In genomic region chr3:119514637-119515036, GRCh38 we compare ENCODE assay signal across 21 cellular contexts. TPM values are rescaled to one million over a fixed set of nuclear protein-coding genes. Genes with fewer than 3 reads are reported as not detected.
A peak's percentile ranks its signal among the peaks of the same experiment; 100 is the strongest.
DNase-seq lines count a peak whose midpoint lies in the region; ATAC-seq and TF ChIP-seq lines count a peak whose summit lies in the region.
"Had no signal": no experiment of that assay in that cellular context is flagged by ENCODE, and none has a peak within 500 bp of the region (broad histone marks: within the 10 kb centered on the region; RNA-seq: fewer than 3 reads in every experiment).

No MANE protein-coding gene starts in this region.

- no peak for ATAC-seq in left cardiac atrium
- no peak for ATAC-seq in activated T-helper 17 cell treated with anti-CD3 and anti-CD28 coated beads, Interleukin-2, amount 50 U/mL, for 72 hours (replicated peaks)
- no peak for ATAC-seq in activated naive CD4-positive, alpha-beta T cell treated with anti-CD3 and anti-CD28 coated beads, Interleukin-2, amount 50 U/mL, for 72 hours
- ATAC-seq: CD8-positive, alpha-beta T cell; GM23338; HCT116 had no signal

- TF ChIP-seq POLR2A in esophagus muscularis mucosa (IDR thresholded peaks at IDR 0.05; ENCODE audit: low read depth): no peak
- TF ChIP-seq POLR2A in spleen (IDR thresholded peaks at IDR 0.05): no peak
- TF ChIP-seq POLR2A in ovary (IDR thresholded peaks at IDR 0.05): no peak

- H3K4me1 ChIP-seq in left ventricle myocardium inferior (peaks cover 26% of the 10 kb centered on the region), esophagus muscularis mucosa (peaks cover 4 to 19% (median 11%) of the 10 kb centered on the region in 4 donors), mucosa of rectum (ENCODE audit: control insufficient read depth in 2 of 2, insufficient read depth in 2 of 2, low read length in 2 of 2) (peaks cover 0 to 2% of the 10 kb centered on the region in 2 donors), spleen (no peaks in the 10 kb centered on the region), ovary (ENCODE audit: insufficient read depth) (no peaks in the 10 kb centered on the region)
- H3K4me1 ChIP-seq: BLaER1, Caco-2 had no signal

- H3K36me3 Mint-ChIP-seq in activated T-helper 17 cell treated with anti-CD3 and anti-CD28 coated beads, Interleukin-2, amount 50 U/mL, for 72 hours (ENCODE audit: low read depth): peaks cover 93% of the 10 kb centered on the region
- peaks cover 26 to 49% of the 10 kb centered on the region in 2 donors for H3K36me3 Mint-ChIP-seq in activated naive CD4-positive, alpha-beta T cell treated with anti-CD3 and anti-CD28 coated beads, Interleukin-2, amount 50 U/mL, for 72 hours

- H3K4me3 Mint-ChIP-seq in activated T-helper 17 cell treated with anti-CD3 and anti-CD28 coated beads, Interleukin-2, amount 50 U/mL, for 72 hours: no peak overlapping the region
- H3K4me3 Mint-ChIP-seq: CD4-positive, CD25-positive, alpha-beta regulatory T cell; CD8-positive, alpha-beta T cell; GM23338; H9 had no signal

- intact Hi-C loops in left ventricle myocardium inferior (cut with micrococcal nuclease) (no loop called here), left cardiac atrium (cut with DNase I) (no loop called here), esophagus muscularis mucosa (cut with DNase I) (no loop called here), spleen (cut with DNase I; ENCODE audit: low total_unique reads) (no loop called here), ovary (cut with DNase I) (no loop called here)

- H3K4me1 Mint-ChIP-seq in activated T-helper 17 cell treated with anti-CD3 and anti-CD28 coated beads, Interleukin-2, amount 50 U/mL, for 72 hours: no peaks in the 10 kb centered on the region
- H3K4me1 Mint-ChIP-seq: GM23338, H9 had no signal

- no peaks in the 10 kb centered on the region for H3K9me3 Mint-ChIP-seq in activated T-helper 17 cell treated with anti-CD3 and anti-CD28 coated beads, Interleukin-2, amount 50 U/mL, for 72 hours
- peaks cover 0 to 2% of the 10 kb centered on the region in 2 donors for H3K9me3 Mint-ChIP-seq in activated naive CD4-positive, alpha-beta T cell treated with anti-CD3 and anti-CD28 coated beads, Interleukin-2, amount 50 U/mL, for 72 hours
- H3K9me3 Mint-ChIP-seq: CD8-positive, alpha-beta T cell; GM23338 had no signal

- peaks cover 98% of the 10 kb centered on the region for H3K36me3 ChIP-seq in left ventricle myocardium inferior
- peaks cover 30 to 95% (median 62%) of the 10 kb centered on the region in 4 donors for H3K36me3 ChIP-seq in esophagus muscularis mucosa
- H3K36me3 ChIP-seq in mucosa of rectum (ENCODE audit: control insufficient read depth in 2 of 2, insufficient read depth in 2 of 2, low read length in 2 of 2): peaks cover 34 to 36% of the 10 kb centered on the region in 2 donors
- peaks cover 4 to 99% (median 68%) of the 10 kb centered on the region in 6 donors for H3K36me3 ChIP-seq in spleen
- no peaks in the 10 kb centered on the region for H3K36me3 ChIP-seq in ovary

- H3K4me3 ChIP-seq in left ventricle myocardium inferior: no peak overlapping the region
- H3K4me3 ChIP-seq in esophagus muscularis mucosa: no peak overlapping the region
- H3K4me3 ChIP-seq in mucosa of rectum (ENCODE audit: low read length in 2 of 2): no peak overlapping the region
- H3K4me3 ChIP-seq in spleen: no peak overlapping the region
- H3K4me3 ChIP-seq in ovary: no peak overlapping the region
- H3K4me3 ChIP-seq: BLaER1, GM23338 had no signal

- H3K27ac ChIP-seq in left ventricle myocardium inferior (replicated peaks): peak overlapping the region; percentile 84
- peak overlapping the region in 3 of 4 donors; percentile 1 to 74 (median 43) for H3K27ac ChIP-seq in esophagus muscularis mucosa (replicated peaks in 1 of 4)
- peak overlapping the region; percentile 19 to 57 for H3K27ac ChIP-seq in mucosa of rectum (ENCODE audit: low read depth in 2 of 2, low read length in 2 of 2)
- H3K27ac ChIP-seq in spleen: no peak overlapping the region
- H3K27ac ChIP-seq in ovary: no peak overlapping the region
- H3K27ac ChIP-seq: BLaER1, C4-2B had no signal

- DNase-seq in left ventricle myocardium inferior: no peak
- no peak for DNase-seq in left cardiac atrium
- DNase-seq in esophagus muscularis mucosa (ENCODE audit: extremely low spot score): no peak
- no peak for DNase-seq in activated naive CD4-positive, alpha-beta T cell treated with anti-CD3 and anti-CD28 coated beads, Interleukin-2, amount 50 U/mL, for 72 hours (ENCODE audit: low spot score in 2 of 2)
- DNase-seq in spleen: no peak
- no peak for DNase-seq in ovary
- DNase-seq: Caco-2; CD4-positive, CD25-positive, alpha-beta regulatory T cell; CD8-positive, alpha-beta T cell; DMS153; DND-41; H9 had no signal

- no peaks in the 10 kb centered on the region for H3K27me3 Mint-ChIP-seq in activated T-helper 17 cell treated with anti-CD3 and anti-CD28 coated beads, Interleukin-2, amount 50 U/mL, for 72 hours
- H3K27me3 Mint-ChIP-seq: CD4-positive, CD25-positive, alpha-beta regulatory T cell had no signal

- no peaks in the 10 kb centered on the region for H3K9me3 ChIP-seq in left ventricle myocardium inferior (replicated peaks)
- H3K9me3 ChIP-seq in esophagus muscularis mucosa: no peaks in the 10 kb centered on the region
- no peaks in the 10 kb centered on the region for H3K9me3 ChIP-seq in mucosa of rectum (ENCODE audit: control insufficient read depth in 2 of 2, low read length in 2 of 2)
- no peaks in the 10 kb centered on the region for H3K9me3 ChIP-seq in spleen
- no peaks in the 10 kb centered on the region for H3K9me3 ChIP-seq in ovary
- H3K9me3 ChIP-seq: Caco-2 had no signal

- 100% methylated on average over 2 of the region's 2 CpGs for WGBS in esophagus muscularis mucosa
- 70 to 100% (median 93%) methylated on average over 2 of the region's 2 CpGs for WGBS in spleen, 5 donors
- 76 to 90% (median 89%) methylated on average over 2 of the region's 2 CpGs for WGBS in ovary, 3 donors

- H3K9ac ChIP-seq in mucosa of rectum (ENCODE audit: low read depth in 1 of 2, low read length in 2 of 2): no peak overlapping the region
- H3K9ac ChIP-seq: BLaER1 had no signal

- peak overlapping the region; percentile 39 for H3K27ac Mint-ChIP-seq in activated T-helper 17 cell treated with anti-CD3 and anti-CD28 coated beads, Interleukin-2, amount 50 U/mL, for 72 hours
- no peak overlapping the region for H3K27ac Mint-ChIP-seq in activated naive CD4-positive, alpha-beta T cell treated with anti-CD3 and anti-CD28 coated beads, Interleukin-2, amount 50 U/mL, for 72 hours
- H3K27ac Mint-ChIP-seq: CD8-positive, alpha-beta T cell; GM23338; H9 had no signal

- H3K27me3 ChIP-seq in left ventricle myocardium inferior (ENCODE audit: low read depth): no peaks in the 10 kb centered on the region
- H3K27me3 ChIP-seq in esophagus muscularis mucosa: no peaks in the 10 kb centered on the region
- no peaks in the 10 kb centered on the region for H3K27me3 ChIP-seq in mucosa of rectum (ENCODE audit: control insufficient read depth in 2 of 2, insufficient read depth in 2 of 2, low read length in 2 of 2)
- no peaks in the 10 kb centered on the region for H3K27me3 ChIP-seq in spleen (replicated peaks in 1 of 7)
- H3K27me3 ChIP-seq in ovary: no peaks in the 10 kb centered on the region
- H3K27me3 ChIP-seq: BLaER1 had no signal

- no peak for TF ChIP-seq EP300 in esophagus muscularis mucosa (IDR thresholded peaks at IDR 0.05)
- no peak for TF ChIP-seq EP300 in ovary (IDR thresholded peaks at IDR 0.05)

- no peak for TF ChIP-seq CTCF in left ventricle myocardium inferior (IDR thresholded peaks at IDR 0.05; ENCODE audit: borderline replicate concordance)
- no peak for TF ChIP-seq CTCF in esophagus muscularis mucosa (IDR thresholded peaks at IDR 0.05)
- TF ChIP-seq CTCF in spleen (IDR thresholded peaks at IDR 0.05 in 8 of 11, conservative IDR thresholded peaks at IDR 0.05 in 3 of 11): no peak
- TF ChIP-seq CTCF in ovary (IDR thresholded peaks at IDR 0.05): no peak

RNA-seq across cellular contexts. Expression of gene TIMMDC1, which starts 16.3 kb away (rescaled TPM):
- total RNA-seq in left ventricle myocardium inferior (302 TPM), left cardiac atrium (100 to 1,000 TPM; 190 to 200 TPM), esophagus muscularis mucosa (10 to 100 TPM; 45.7 to 63.9 (median 54.7) TPM), spleen (10 to 100 TPM; 33.0 to 85.7 (median 67.4) TPM), ovary (10 to 100 TPM; 38.7 to 82.4 (median 71.3) TPM)
- total RNA-seq in activated T-helper 17 cell treated with anti-CD3 and anti-CD28 coated beads, Interleukin-2, amount 50 U/mL, for 72 hours: 10 to 100 TPM; 55.6 to 89.7 TPM
- 10 to 100 TPM; 54.9 to 79.2 TPM for total RNA-seq in activated naive CD4-positive, alpha-beta T cell treated with anti-CD3 and anti-CD28 coated beads, Interleukin-2, amount 50 U/mL, for 72 hours
- polyA plus RNA-seq in spleen (10 to 100 TPM; 57.1 to 77.8 (median 75.4) TPM), ovary (10 to 100 TPM; 46.7 to 74.9 TPM)

RNA-seq across cellular contexts. Expression of gene CD80, which starts 44.8 kb away (rescaled TPM):
- total RNA-seq in left ventricle myocardium inferior (not detected), left cardiac atrium (under 1 TPM; 0.10 to 0.21 TPM), esophagus muscularis mucosa (1 to 10 TPM in 1 of 4 donors, under 1 TPM in 1, not detected in 2; 0.26 to 1.3 TPM), spleen (10 to 100 TPM in 6 of 7 donors, 1 to 10 TPM in 1; 5.7 to 33.0 (median 19.7) TPM), ovary (under 1 TPM in 6 of 7 donors, not detected in 1; 0.11 to 0.60 (median 0.26) TPM)
- 10 to 100 TPM; 24.3 to 28.8 TPM for total RNA-seq in activated T-helper 17 cell treated with anti-CD3 and anti-CD28 coated beads, Interleukin-2, amount 50 U/mL, for 72 hours
- 1 to 10 TPM in 1 of 2 donors, under 1 TPM in 1; 0.80 to 1.2 TPM for total RNA-seq in activated naive CD4-positive, alpha-beta T cell treated with anti-CD3 and anti-CD28 coated beads, Interleukin-2, amount 50 U/mL, for 72 hours
- polyA plus RNA-seq in spleen (1 to 10 TPM; 1.5 to 2.5 (median 2.0) TPM), ovary (under 1 TPM; 0.07 to 0.73 TPM)
- total RNA-seq: A172, A673, Caco-2, GM23338, H4, H9 had no signal
- polyA plus RNA-seq: GM23338 had no signal

RNA-seq across cellular contexts. Expression of gene POGLUT1, which starts 45.9 kb away (rescaled TPM):
- total RNA-seq in left ventricle myocardium inferior: 5.1 TPM
- total RNA-seq in left cardiac atrium: 10 to 100 TPM in 1 of 2 donors, 1 to 10 TPM in 1; 6.7 to 15.6 TPM
- 10 to 100 TPM; 14.2 to 21.0 TPM for total RNA-seq in activated T-helper 17 cell treated with anti-CD3 and anti-CD28 coated beads, Interleukin-2, amount 50 U/mL, for 72 hours
- total RNA-seq in esophagus muscularis mucosa: 10 to 100 TPM in 3 of 4 donors, 1 to 10 TPM in 1; 9.2 to 13.9 (median 11.4) TPM
- 10 to 100 TPM in 1 of 2 donors, 1 to 10 TPM in 1; 8.3 to 16.9 TPM for total RNA-seq in activated naive CD4-positive, alpha-beta T cell treated with anti-CD3 and anti-CD28 coated beads, Interleukin-2, amount 50 U/mL, for 72 hours
- 10 to 100 TPM; 15.3 to 26.0 (median 24.3) TPM for total RNA-seq in spleen
- polyA plus RNA-seq in spleen: 10 to 100 TPM; 11.1 to 17.0 (median 12.6) TPM
- 10 to 100 TPM; 12.1 to 26.2 (median 14.6) TPM for total RNA-seq in ovary
- polyA plus RNA-seq in ovary: 10 to 100 TPM in 1 of 2 donors, 1 to 10 TPM in 1; 6.6 to 12.1 TPM

RNA-seq across cellular contexts. Expression of gene TMEM39A, which starts 51.2 kb away (rescaled TPM):
- total RNA-seq in left ventricle myocardium inferior (12.2 TPM), left cardiac atrium (10 to 100 TPM; 27.0 to 40.5 TPM), esophagus muscularis mucosa (10 to 100 TPM in 3 of 4 donors, 1 to 10 TPM in 1; 10.0 to 34.3 (median 25.9) TPM), spleen (10 to 100 TPM; 36.0 to 80.5 (median 42.3) TPM), ovary (10 to 100 TPM; 22.3 to 58.1 (median 39.1) TPM)
- total RNA-seq in activated T-helper 17 cell treated with anti-CD3 and anti-CD28 coated beads, Interleukin-2, amount 50 U/mL, for 72 hours: 10 to 100 TPM; 41.8 to 48.1 TPM
- total RNA-seq in activated naive CD4-positive, alpha-beta T cell treated with anti-CD3 and anti-CD28 coated beads, Interleukin-2, amount 50 U/mL, for 72 hours: 10 to 100 TPM; 42.8 to 56.9 TPM
- polyA plus RNA-seq in spleen (1 to 10 TPM; 4.9 to 5.9 (median 5.4) TPM), ovary (10 to 100 TPM; 12.9 to 22.0 TPM)

Comparison
In these comparisons a context has a peak if more than half of its experiments do, and no peak if none do; other contexts are left out.
1. H3K27ac ChIP-seq: peak in left ventricle myocardium inferior (single experiment), esophagus muscularis mucosa (3 of 4) and mucosa of rectum (2 of 2); none in spleen (0 of 8) and ovary (0 of 2).